In genomic region chr9:111794837-111795556, GRCh38 we compare ENCODE assay signal across 26 cellular contexts. TPM values are rescaled to one million over a fixed set of nuclear protein-coding genes. Genes with fewer than 3 reads are reported as not detected.
A peak's percentile ranks its signal among the peaks of the same experiment; 100 is the strongest.
DNase-seq lines count a peak whose midpoint lies in the region; ATAC-seq, FAIRE-seq and TF ChIP-seq lines count a peak whose summit lies in the region.
"Had no signal": no experiment of that assay in that cellular context is flagged by ENCODE, and none has a peak within 500 bp of the region (broad histone marks: within the 10 kb centered on the region; RNA-seq: fewer than 3 reads in every experiment).

SHOC1 (minus strand) TSS chr9:111794937; CDS start chr9:111791418, 3,519 bp downstream.

- H3K27me3 ChIP-seq in right lobe of liver (no peaks in the 10 kb centered on the region), HepG2 (ENCODE audit: control insufficient read depth in 1 of 2, insufficient read depth in 2 of 2, low read length in 2 of 2) (no peaks in the 10 kb centered on the region), muscle layer of duodenum (ENCODE audit: low read depth, low read length) (no peaks in the 10 kb centered on the region)
- H3K27me3 ChIP-seq: BLaER1 had no signal

- in situ Hi-C loops in HepG2 (cut with HindIII; ENCODE audit: extremely low pct_ligation_motif_present, low pct_unique_long_range_greater_than_20kb) = no loop called here

- no peak for TF ChIP-seq RAD21 in HepG2 (CRISPR knock-in tag; IDR thresholded peaks at IDR 0.05)

- CTCF ChIA-PET in HepG2 (lab: Yijun Ruan, JAX; ENCODE audit: low intra/inter-chr PET ratio, low total read pairs) = no interaction called here

- ATAC-seq in right lobe of liver = peak in 3 of 4 donors; percentile 25 to 60 (median 54)
- no peak for ATAC-seq in HepG2
- ATAC-seq: activated T-helper 17 cell treated with anti-CD3 and anti-CD28 coated beads, Interleukin-2, amount 50 U/mL, for 72 hours; T-cell had no signal

- H3K4me3 ChIP-seq in right lobe of liver (no peak within 1 kb of the TSS), HepG2 (replicated peaks in 1 of 3; ENCODE audit: insufficient read depth in 1 of 3, low read depth in 2 of 3, low read length in 3 of 3) (no peak within 1 kb of the TSS), epithelial cell of esophagus (ENCODE audit: low read length) (peak within 1 kb of the TSS; percentile 46), muscle layer of duodenum (ENCODE audit: low read depth in 1 of 2, low read length in 2 of 2) (peak within 1 kb of the TSS; percentile 7 to 38)
- H3K4me3 ChIP-seq: BLaER1 had no signal

- TF ChIP-seq POLR2A in right lobe of liver (IDR thresholded peaks at IDR 0.05) (no peak), HepG2 (IDR thresholded peaks at IDR 0.05; ENCODE audit: insufficient read depth in 1 of 2, low read depth in 2 of 2, low read length in 2 of 2) (no peak)

- no peak for FAIRE-seq in HepG2 (lab: Jason Lieb, UNC)
- FAIRE-seq: islet of Langerhans had no signal

- H2AFZ ChIP-seq in HepG2 (ENCODE audit: low read length) = no peak within 1 kb of the TSS

- H3K27ac ChIP-seq in right lobe of liver = no peak within 1 kb of the TSS
- H3K27ac ChIP-seq in HepG2 (ENCODE audit: extremely low read length, insufficient read depth, low read length) = no peak within 1 kb of the TSS
- no peak within 1 kb of the TSS for H3K27ac ChIP-seq in muscle layer of duodenum (ENCODE audit: low read length)
- H3K27ac ChIP-seq: BLaER1 had no signal

- intact Hi-C loops in right lobe of liver (cut with DNase I) = no loop called here
- intact Hi-C loops in HepG2 (cut with micrococcal nuclease; ENCODE audit: unreplicated experiment) = no loop called here

- H3K9ac ChIP-seq in HepG2 (ENCODE audit: insufficient read depth, low read depth, low read length) = no peak within 1 kb of the TSS
- H3K9ac ChIP-seq: BLaER1 had no signal

- TF ChIP-seq CTCF in right lobe of liver (IDR thresholded peaks at IDR 0.05) (no peak), HepG2 (CRISPR knock-in tag; IDR thresholded peaks at IDR 0.05) (no peak), epithelial cell of esophagus (IDR thresholded peaks at IDR 0.05; ENCODE audit: insufficient read depth, low read depth, low read length, missing control alignments) (no peak)

- no peak within 1 kb of the TSS for H3K4me2 ChIP-seq in HepG2 (ENCODE audit: low read depth, low read length)
- H3K4me2 ChIP-seq: BLaER1 had no signal

- H3K9me3 ChIP-seq in right lobe of liver (no peaks in the 10 kb centered on the region), HepG2 (ENCODE audit: low read length) (no peaks in the 10 kb centered on the region), muscle layer of duodenum (ENCODE audit: control insufficient read depth in 1 of 2, low read length in 2 of 2) (no peaks in the 10 kb centered on the region)

- no peaks in the 10 kb centered on the region for H4K20me1 ChIP-seq in HepG2 (ENCODE audit: insufficient read depth, low read length)
- H4K20me1 ChIP-seq: BLaER1 had no signal

- no peaks in the 10 kb centered on the region for H3K79me2 ChIP-seq in HepG2 (ENCODE audit: insufficient read depth, low read length)

- POLR2A ChIA-PET in HepG2 (lab: Yijun Ruan, JAX) = no interaction called here

- TF ChIP-seq EP300 in HepG2 (IDR thresholded peaks at IDR 0.05; ENCODE audit: low read depth in 2 of 2, low read length in 2 of 2) (no peak), HepG2 (CRISPR knock-in tag; IDR thresholded peaks at IDR 0.05; ENCODE audit: borderline replicate concordance) (no peak)

- WGBS in right lobe of liver (ENCODE audit: insufficient coverage, low coverage, low lambda C conversion rate, missing lambda C conversion rate) = 90% methylated on average over 27 of the region's 29 CpGs
- 83% methylated on average over 28 of the region's 29 CpGs for WGBS in HepG2 (ENCODE audit: low lambda C conversion rate)

- DNase-seq in right lobe of liver (peak in 2 of 3 donors; percentile 27 to 55), HepG2 (ENCODE audit: low spot score) (no peak), epithelial cell of esophagus (ENCODE audit: low read depth) (peak; percentile 61), COLO668 (lab: John Stamatoyannopoulos, UW; ENCODE audit: unreplicated experiment) (no peak), NCI-H2171 treated with DMSO at 0.1 percent for 48 hours (lab: John Stamatoyannopoulos, UW) (no peak), H4 (ENCODE audit: low spot score) (no peak), NCI-H1092 (lab: John Stamatoyannopoulos, UW) (no peak)
- DNase-seq: activated CD4-positive, alpha-beta T cell treated with anti-CD3 and anti-CD28 coated beads for 48 hours; activated naive CD8-positive, alpha-beta T cell treated with anti-CD3 and anti-CD28 coated beads for 36 hours; cortex of kidney; EL; foreskin fibroblast; mesenchymal stem cell; NCI-H1417; NCI-H2107; posterior cingulate gyrus; SHP77; stimulated activated CD4-positive, alpha-beta T cell treated with anti-CD3 and anti-CD28 coated beads, Interleukin-4, amount 100 ng/mL, for 4 hours; T-cell had no signal

- H3K4me1 ChIP-seq in right lobe of liver (no peaks in the 10 kb centered on the region), HepG2 (ENCODE audit: insufficient read depth, low read length) (no peaks in the 10 kb centered on the region), muscle layer of duodenum (ENCODE audit: control insufficient read depth in 1 of 2, insufficient read depth in 2 of 2, low read length in 2 of 2) (no peaks in the 10 kb centered on the region)
- H3K4me1 ChIP-seq: BLaER1 had no signal

- no TSS peak for BruUV-seq in HepG2 (replicated peaks; lab: Mats Ljungman, UMichigan)

- H3K36me3 ChIP-seq in right lobe of liver (no peaks in the 10 kb centered on the region), HepG2 (replicated peaks in 1 of 2; ENCODE audit: control insufficient read depth in 1 of 2, insufficient read depth in 2 of 2, low read length in 2 of 2) (no peaks in the 10 kb centered on the region), muscle layer of duodenum (ENCODE audit: control insufficient read depth in 1 of 2, insufficient read depth in 2 of 2, low read length in 2 of 2) (no peaks in the 10 kb centered on the region)

TF ChIP-seq in HepG2, 621 proteins besides CTCF, POLR2A, EP300 and RAD21 (continues in another document):
- TF ChIP-seq RELA (CRISPR knock-in tag; IDR thresholded peaks at IDR 0.05) (no peak), ZNF18 (CRISPR knock-in tag; IDR thresholded peaks at IDR 0.05; ENCODE audit: insufficient replicate concordance) (no peak), PITX1 (CRISPR knock-in tag; IDR thresholded peaks at IDR 0.05) (no peak), KMT2B (CRISPR knock-in tag; IDR thresholded peaks at IDR 0.05) (no peak), ZBTB1 (CRISPR knock-in tag; IDR thresholded peaks at IDR 0.05; ENCODE audit: borderline replicate concordance) (no peak), SYNCRIP (IDR thresholded peaks at IDR 0.05; ENCODE audit: insufficient read depth, low read depth, low read length) (no peak)

RNA-seq across cellular contexts. Expression of gene SHOC1, which starts in this region (rescaled TPM):
- not detected for total RNA-seq in right lobe of liver
- total RNA-seq in HepG2 (2016; rRNA removed; fragmentation: Illumina TruSeq; extraction: Trizol) = not detected in 2 replicates
- total RNA-seq in HepG2 (2016; cell fraction: cytosol; rRNA removed; fragmentation: Illumina TruSeq; extraction: Trizol; ENCODE audit: low read depth) = not detected in 2 replicates
- not detected in 2 replicates for total RNA-seq in HepG2 (2016; cell fraction: insoluble cytoplasmic fraction; rRNA removed; fragmentation: Illumina TruSeq; extraction: Trizol)
- total RNA-seq in HepG2 (2016; cell fraction: membrane; rRNA removed; fragmentation: Illumina TruSeq; extraction: Trizol) = not detected in 2 replicates
- not detected in 2 replicates for total RNA-seq in HepG2 (2016; cell fraction: nucleus; rRNA removed; fragmentation: Illumina TruSeq; extraction: Trizol)
- not detected in 2 replicates for polyA plus RNA-seq in HepG2 (2011; rRNA removed)
- not detected in 2 replicates for polyA plus RNA-seq in HepG2 (2011; cell fraction: cytosol; rRNA removed)
- polyA plus RNA-seq in HepG2 (2011; cell fraction: nucleus; rRNA removed) = not detected in 2 replicates
- not detected in 2 replicates for polyA plus RNA-seq in HepG2 (2012)
- polyA plus RNA-seq in HepG2 (2016; cell fraction: cytosol; fragmentation: Illumina TruSeq; extraction: Trizol; ENCODE audit: low read depth) = not detected in 2 replicates
- polyA plus RNA-seq in HepG2 (2016; cell fraction: insoluble cytoplasmic fraction; fragmentation: Illumina TruSeq; extraction: Trizol; ENCODE audit: low read depth) = not detected in 2 replicates
- polyA plus RNA-seq in HepG2 (2016; cell fraction: membrane; fragmentation: Illumina TruSeq; extraction: Trizol; ENCODE audit: low read depth) = not detected in 2 replicates
- not detected in 2 replicates for polyA plus RNA-seq in HepG2 (2016; cell fraction: nucleus; fragmentation: Illumina TruSeq; extraction: Trizol; ENCODE audit: insufficient read depth, low read depth)
- 0.16 TPM in 1 of 2 replicates, not detected in the other for polyA minus RNA-seq in HepG2 (2011; rRNA and poly(A)+ RNA removed; ENCODE audit: low replicate concordance)
- not detected in 2 replicates for polyA minus RNA-seq in HepG2 (2011; cell fraction: cytosol; rRNA and poly(A)+ RNA removed)
- polyA minus RNA-seq in HepG2 (2011; cell fraction: nucleus; rRNA and poly(A)+ RNA removed) = not detected in 2 replicates
- total RNA-seq in H4 (2014; rRNA removed; shearing (Covaris generic)) = 0.94 and 1.5 TPM in 2 replicates
- total RNA-seq: A673; activated naive CD8-positive, alpha-beta T cell treated with anti-CD3 and anti-CD28 coated beads for 36 hours; activated T-helper 17 cell treated with anti-CD3 and anti-CD28 coated beads, Interleukin-2, amount 50 U/mL, for 72 hours; natural killer cell treated with Interleukin-12 subunit alpha and Interleukin-12 subunit beta and Interleukin-15 and Interleukin-18, amount 100 ng/mL, for 72 hours; T-cell; urinary bladder had no signal

Comparison
In these comparisons a context has a peak if more than half of its experiments do, and no peak if none do; other contexts are left out.
1. Peak in DNase-seq and ATAC-seq in right lobe of liver; RNA of the gene not detected or under 1 TPM.
2. H3K4me3 ChIP-seq: peak in epithelial cell of esophagus (single experiment) and muscle layer of duodenum (2 of 2); none in right lobe of liver (0 of 3) and HepG2 (0 of 3).